13 cellular contexts compared by ENCODE assay signal in the genomic region with DNA sequence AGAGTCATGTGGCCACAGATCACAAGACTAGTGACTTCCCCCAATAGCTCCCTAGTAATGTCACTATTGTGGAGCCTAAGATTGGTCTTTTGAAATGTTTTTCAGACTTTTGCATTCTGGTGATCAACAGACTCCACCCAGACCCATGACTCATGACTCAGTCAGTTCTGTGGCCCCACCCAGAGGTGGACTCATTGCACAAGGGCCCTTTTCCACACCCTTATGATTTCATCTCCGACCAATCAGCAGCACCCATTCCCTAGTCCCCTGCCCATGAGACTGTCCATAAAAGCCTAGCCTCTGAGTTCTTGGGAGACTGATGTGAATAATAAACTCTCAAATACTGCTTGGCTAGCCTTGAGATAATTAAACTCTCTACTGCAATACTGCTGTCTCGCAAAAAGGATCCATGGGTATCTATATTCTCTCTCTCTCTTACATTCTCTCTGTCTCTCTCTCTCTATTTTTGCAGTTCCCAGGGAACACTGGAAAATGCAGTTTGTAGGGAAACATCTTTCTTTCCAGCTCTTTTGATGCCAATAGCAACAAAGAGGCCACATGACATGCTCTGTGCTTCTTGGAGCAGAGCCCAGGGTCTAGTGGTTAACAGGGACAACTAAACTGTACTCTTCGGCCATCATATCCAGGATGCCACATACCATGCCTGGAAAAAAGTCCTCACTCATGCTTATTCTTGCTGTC.
DNase-seq lines count a peak whose midpoint lies in the region; ATAC-seq and FAIRE-seq lines count a peak whose summit lies in the region.
"Had no signal": no experiment of that assay in that cellular context is flagged by ENCODE, and none has a peak within 500 bp of the region (broad histone marks: within the 10 kb centered on the region; RNA-seq: fewer than 3 reads in every experiment).

No MANE protein-coding gene starts in this region.

- no peak overlapping the region for H3K4me3 Mint-ChIP-seq in T-helper 17 cell

- no peaks in the 10 kb centered on the region for H3K9me3 ChIP-seq in T-helper 17 cell (ENCODE audit: control insufficient read depth, low read length, poor library complexity, severe bottlenecking)

- DNase-seq in ELR (ENCODE audit: low read depth) (peak; percentile 43), RCC 7860 (ENCODE audit: low spot score) (peak; percentile 31), epithelial cell of prostate (ENCODE audit: low read depth, low spot score) (peak; percentile 95), renal cortical epithelial cell (ENCODE audit: low read depth) (peak; percentile 78), GOT3 (lab: John Stamatoyannopoulos, UW) (no peak), NCI-H1105 treated with DMSO at 0.1 percent for 48 hours (lab: John Stamatoyannopoulos, UW) (no peak), T-helper 17 cell (no peak)
- DNase-seq: activated naive CD4-positive, alpha-beta T cell treated with anti-CD3 and anti-CD28 coated beads, Interleukin-2, amount 50 U/mL, for 16 hours; KBM-7; substantia nigra had no signal

- H3K4me1 Mint-ChIP-seq in T-helper 17 cell: no peaks in the 10 kb centered on the region

- peaks cover 3% of the 10 kb centered on the region for H3K36me3 Mint-ChIP-seq in T-helper 17 cell (ENCODE audit: low read depth)

- peak overlapping the region; percentile 98 for H3K27ac ChIP-seq in epithelial cell of prostate

- peaks cover 6% of the 10 kb centered on the region for H3K27me3 Mint-ChIP-seq in T-helper 17 cell

- no peak overlapping the region for H3K27ac Mint-ChIP-seq in T-helper 17 cell

- ATAC-seq in HG03469 (IDR thresholded peaks at IDR 0.05; ENCODE audit: unreplicated experiment) (no peak), T-helper 17 cell (no peak)
- ATAC-seq: GM12878 had no signal

- FAIRE-seq in RCC 7860 (lab: Jason Lieb, UNC): no peak
- FAIRE-seq: D721Med, GM12878 had no signal

Comparison
In these comparisons a context has a peak if more than half of its experiments do, and no peak if none do; other contexts are left out.
1. DNase-seq: peak in ELR (single experiment), RCC 7860 (single experiment), epithelial cell of prostate (single experiment) and renal cortical epithelial cell (single experiment); none in GOT3 (single experiment), NCI-H1105 treated with DMSO at 0.1 percent for 48 hours (single experiment) and T-helper 17 cell (0 of 3).